8 cellular contexts compared by ENCODE assay signal in the genomic region with DNA sequence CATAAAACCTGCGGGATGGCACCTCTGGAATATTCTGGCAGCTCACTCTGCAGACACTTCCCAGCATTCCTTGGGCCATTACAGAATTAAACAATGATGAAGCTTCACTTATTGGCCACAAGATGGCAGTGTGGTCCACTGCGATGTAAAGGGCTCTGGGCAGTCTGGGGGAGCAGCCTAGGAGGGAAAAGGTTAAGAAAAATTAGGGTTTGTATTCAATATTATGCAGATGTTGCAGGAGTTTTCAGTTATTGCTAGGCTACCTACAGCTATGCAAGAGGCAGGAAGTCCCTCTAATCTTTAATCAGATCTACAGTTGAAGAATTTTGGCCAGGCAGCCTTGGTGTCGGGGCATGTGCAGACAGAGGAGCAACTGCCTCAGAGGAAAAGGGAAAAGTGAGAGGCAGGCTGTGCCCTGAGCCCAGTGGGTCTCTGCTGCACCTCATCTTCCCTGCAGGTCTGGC.
DNase-seq lines count a peak whose midpoint lies in the region; ATAC-seq and TF ChIP-seq lines count a peak whose summit lies in the region.

No MANE protein-coding gene starts in this region.

- no peaks in the 10 kb centered on the region for H3K4me1 ChIP-seq in OCI-LY1 (ENCODE audit: insufficient read depth, low read length, severe bottlenecking)

- H3K4me3 ChIP-seq in OCI-LY1 (ENCODE audit: low read depth, low read length, poor library complexity, severe bottlenecking) = no peak overlapping the region

- TF ChIP-seq CTCF in OCI-LY1 (IDR thresholded peaks at IDR 0.05; ENCODE audit: low read length) = peak; percentile 95

- H4K20me1 ChIP-seq in OCI-LY1 (ENCODE audit: insufficient read depth, low read length) = no peaks in the 10 kb centered on the region

- H3F3A ChIP-seq in OCI-LY1 (ENCODE audit: insufficient read depth, low read length) = no peaks in the 10 kb centered on the region

- H3K9me3 ChIP-seq in OCI-LY1 (ENCODE audit: low read length) = no peaks in the 10 kb centered on the region

- no peak overlapping the region for H3K27ac ChIP-seq in OCI-LY1 (ENCODE audit: low read depth, low read length, poor library complexity, severe bottlenecking)
- H3K27ac ChIP-seq in substantia nigra (ENCODE audit: low read depth, low read length, poor library complexity, severe bottlenecking) = no peak overlapping the region

- no peaks in the 10 kb centered on the region for H3K36me3 ChIP-seq in OCI-LY1 (ENCODE audit: insufficient read depth, low read length)

- DNase-seq in activated CD8-positive, alpha-beta memory T cell treated with anti-CD3 and anti-CD28 coated beads, Interleukin-2, amount 50 U/mL, for 4 hours = peak; percentile 27
- no peak for DNase-seq in activated CD8-positive, alpha-beta memory T cell treated with anti-CD3 and anti-CD28 coated beads, Interleukin-2, amount 50 U/mL, for 48 hours
- peak; percentile 3 to 68 for DNase-seq in T47D (ENCODE audit: low read depth in 1 of 2, low spot score in 1 of 2)
- DNase-seq in kidney glomerular epithelial cell (lab: John Stamatoyannopoulos, UW) = peak; percentile 67
- peak in 25 of 49 donors; percentile 10 to 57 (median 33) for DNase-seq in substantia nigra (lab: John Stamatoyannopoulos, UW)

- H3K9ac ChIP-seq in OCI-LY1 (ENCODE audit: low read length) = no peak overlapping the region

- in situ Hi-C loops in T47D (cut with HindIII; ENCODE audit: low pct_unique_long_range_greater_than_20kb, low sequenced_read_pairs) = no loop called here

- H3K4me2 ChIP-seq in OCI-LY1 (ENCODE audit: low read length) = no peak overlapping the region

- H3K79me2 ChIP-seq in OCI-LY1 (ENCODE audit: insufficient read depth, low read length) = no peaks in the 10 kb centered on the region

- H3K9me2 ChIP-seq in OCI-LY1 (ENCODE audit: low read depth, low read length) = no peaks in the 10 kb centered on the region

- no peak overlapping the region for H2AFZ ChIP-seq in OCI-LY1 (ENCODE audit: low read length)

- peaks cover 4% of the 10 kb centered on the region; the same call in 1 of the 2 replicates for H3K27me3 ChIP-seq in OCI-LY1 (ENCODE audit: insufficient read depth, low read length)

- ATAC-seq in GM21390 (IDR thresholded peaks at IDR 0.05; ENCODE audit: unreplicated experiment) (peak; percentile 98), HG03558 (IDR thresholded peaks at IDR 0.05; ENCODE audit: extremely low read depth, unreplicated experiment) (peak; percentile 94)
